ENCODE assay signal across 19 cellular contexts in genomic region chr5:6252581-6252980, GRCh38.
DNase-seq lines count a peak whose midpoint lies in the region; ATAC-seq and TF ChIP-seq lines count a peak whose summit lies in the region.
"Had no signal": no experiment of that assay in that cellular context is flagged by ENCODE, and none has a peak within 500 bp of the region (broad histone marks: within the 10 kb centered on the region; RNA-seq: fewer than 3 reads in every experiment).

No MANE protein-coding gene starts in this region.

- H3K27me3 ChIP-seq in PC-3 (ENCODE audit: low read length) (no peaks in the 10 kb centered on the region), esophagus muscularis mucosa (no peaks in the 10 kb centered on the region), neuronal stem cell (ENCODE audit: control insufficient read depth in 3 of 3, insufficient read depth in 3 of 3, low read depth in 1 of 3, low read length in 3 of 3) (no peaks in the 10 kb centered on the region), sigmoid colon (no peaks in the 10 kb centered on the region)
- H3K27me3 ChIP-seq: BE2C, BLaER1 had no signal

- no peak for TF ChIP-seq CTCF in PC-3 (conservative IDR thresholded peaks at IDR 0.05; ENCODE audit: low read depth, low read length)
- no peak for TF ChIP-seq CTCF in esophagus muscularis mucosa (IDR thresholded peaks at IDR 0.05)
- no peak for TF ChIP-seq CTCF in sigmoid colon (IDR thresholded peaks at IDR 0.05)

- TF ChIP-seq EP300 in esophagus muscularis mucosa (IDR thresholded peaks at IDR 0.05) (no peak), sigmoid colon (IDR thresholded peaks at IDR 0.05) (no peak)

- BruUV-seq in PC-3 (replicated peaks; lab: Mats Ljungman, UMichigan) = no TSS peak

- no peak overlapping the region for H3K27ac ChIP-seq in PC-3 (ENCODE audit: low read length)
- no peak overlapping the region for H3K27ac ChIP-seq in esophagus muscularis mucosa (replicated peaks in 1 of 4)
- no peak overlapping the region for H3K27ac ChIP-seq in neuronal stem cell (replicated peaks; ENCODE audit: low read length)
- no peak overlapping the region for H3K27ac ChIP-seq in sigmoid colon
- H3K27ac ChIP-seq: BLaER1 had no signal

- no peak overlapping the region for H3K4me2 ChIP-seq in PC-3 (ENCODE audit: low read length)
- no peak overlapping the region for H3K4me2 ChIP-seq in neuronal stem cell (ENCODE audit: insufficient read depth, low read length, poor library complexity, severe bottlenecking)
- H3K4me2 ChIP-seq: BLaER1 had no signal

- H3K9ac ChIP-seq in PC-3 (ENCODE audit: low read length) (no peak overlapping the region), neuronal stem cell (ENCODE audit: low read depth, low read length, poor library complexity) (no peak overlapping the region)
- H3K9ac ChIP-seq: BLaER1 had no signal

- CTCF ChIA-PET in PC-3 (lab: Charles Lee) = no interaction called here

- H2BK12ac ChIP-seq in neuronal stem cell (ENCODE audit: low read length) = no peak overlapping the region

- no peak overlapping the region for H3K4ac ChIP-seq in neuronal stem cell (ENCODE audit: low read length)

- POLR2A ChIA-PET in PC-3 (lab: Charles Lee; ENCODE audit: unreplicated experiment) = no interaction called here

- TF ChIP-seq POLR2A in esophagus muscularis mucosa (IDR thresholded peaks at IDR 0.05; ENCODE audit: low read depth) (no peak), sigmoid colon (IDR thresholded peaks at IDR 0.05) (no peak)

- no peak overlapping the region for H3K23ac ChIP-seq in neuronal stem cell (ENCODE audit: low read depth, low read length, poor library complexity)

- DNase-seq in PC-3 (no peak), esophagus muscularis mucosa (ENCODE audit: extremely low spot score) (peak; percentile 57), neuronal stem cell (ENCODE audit: low spot score) (no peak), sigmoid colon (no peak)
- no peak for DNase-seq in stimulated activated CD4-positive, alpha-beta T cell treated with anti-CD3 and anti-CD28 coated beads, Interleukin-4, amount 100 ng/mL, for 4 hours
- DNase-seq in stimulated activated CD4-positive, alpha-beta T cell treated with anti-CD3 and anti-CD28 coated beads, Interleukin-12 subunit alpha, Interleukin-12 subunit beta, amount 100 ng/mL, for 4 hours = no peak
- no peak for DNase-seq in effector CD4-positive, alpha-beta T cell
- DNase-seq: 8988T; ACHN; BE2C; C1 segment of cervical spinal cord; Calu3; CD4-positive, alpha-beta memory T cell; CD4-positive, CD25-positive, alpha-beta regulatory T cell; CD8-positive, alpha-beta memory T cell; COR-L47; DMS79 treated with DMSO at 0.1 percent for 48 hours; GF-D8 had no signal

- no peaks in the 10 kb centered on the region for H3F3A ChIP-seq in PC-3 (ENCODE audit: low read length, unreplicated experiment)

- no peak overlapping the region for H3K18ac ChIP-seq in neuronal stem cell (ENCODE audit: low read length)

- H3K4me1 ChIP-seq in PC-3 (ENCODE audit: insufficient read depth, low read length) (no peaks in the 10 kb centered on the region), esophagus muscularis mucosa (no peaks in the 10 kb centered on the region), neuronal stem cell (ENCODE audit: control insufficient read depth in 2 of 2, insufficient read depth in 1 of 2, low read depth in 1 of 2, low read length in 2 of 2) (peaks cover 7 to 11% of the 10 kb centered on the region in 2 donors), sigmoid colon (no peaks in the 10 kb centered on the region)
- H3K4me1 ChIP-seq: BE2C, BLaER1 had no signal

- intact Hi-C loops in PC-3 (cut with micrococcal nuclease) (no loop called here), esophagus muscularis mucosa (cut with DNase I) (no loop called here), sigmoid colon (cut with DNase I) (no loop called here)

- no peak for ATAC-seq in PC-3

- no peak overlapping the region for H3K4me3 ChIP-seq in PC-3 (ENCODE audit: low read length)
- no peak overlapping the region for H3K4me3 ChIP-seq in esophagus muscularis mucosa
- H3K4me3 ChIP-seq in neuronal stem cell (ENCODE audit: low read length in 2 of 2) = no peak overlapping the region
- H3K4me3 ChIP-seq in sigmoid colon = no peak overlapping the region
- H3K4me3 ChIP-seq: BLaER1 had no signal

- no peaks in the 10 kb centered on the region for H4K20me1 ChIP-seq in PC-3 (ENCODE audit: low read length)
- H4K20me1 ChIP-seq: BLaER1 had no signal

- no peaks in the 10 kb centered on the region for H3K9me2 ChIP-seq in PC-3 (replicated peaks; ENCODE audit: low read length)

- no peak overlapping the region for H2BK120ac ChIP-seq in neuronal stem cell (ENCODE audit: low read depth, low read length)

- no peaks in the 10 kb centered on the region for H3K9me3 ChIP-seq in PC-3 (ENCODE audit: low read length)
- H3K9me3 ChIP-seq in esophagus muscularis mucosa = no peaks in the 10 kb centered on the region
- H3K9me3 ChIP-seq in neuronal stem cell (replicated peaks in 1 of 2; ENCODE audit: control insufficient read depth in 2 of 2, insufficient read depth in 1 of 2, low read depth in 1 of 2, low read length in 2 of 2) = peaks cover 0 to 1% of the 10 kb centered on the region in 2 donors
- H3K9me3 ChIP-seq in sigmoid colon = no peaks in the 10 kb centered on the region
- H3K9me3 ChIP-seq: BE2C, BLaER1 had no signal

- no peaks in the 10 kb centered on the region for H3K79me1 ChIP-seq in neuronal stem cell (ENCODE audit: low read depth, low read length)

- H2BK15ac ChIP-seq in neuronal stem cell (ENCODE audit: low read length) = no peak overlapping the region

- no peak overlapping the region for H3K14ac ChIP-seq in neuronal stem cell (ENCODE audit: low read length)

- no peak overlapping the region for H2BK5ac ChIP-seq in neuronal stem cell (ENCODE audit: low read length)

- H3K36me3 ChIP-seq in PC-3 (ENCODE audit: low read depth, low read length) (no peaks in the 10 kb centered on the region), esophagus muscularis mucosa (no peaks in the 10 kb centered on the region), neuronal stem cell (replicated peaks in 1 of 2; ENCODE audit: control insufficient read depth in 2 of 2, insufficient read depth in 2 of 2, low read length in 2 of 2) (no peaks in the 10 kb centered on the region), sigmoid colon (no peaks in the 10 kb centered on the region)
- H3K36me3 ChIP-seq: BE2C, BLaER1 had no signal

- H4K91ac ChIP-seq in neuronal stem cell (ENCODE audit: low read depth, low read length, poor library complexity) = no peak overlapping the region

- H2AFZ ChIP-seq in PC-3 (ENCODE audit: low read length) = peak overlapping the region; percentile 8; the same call in 1 of the 2 replicates
- no peak overlapping the region for H2AFZ ChIP-seq in neuronal stem cell (ENCODE audit: low read length)

- H3K79me2 ChIP-seq in PC-3 (ENCODE audit: low read length) = no peaks in the 10 kb centered on the region

- WGBS in esophagus muscularis mucosa = 78% methylated on average over 6 of the region's 6 CpGs
- no CpG with 5 or more reads among the region's 6 CpGs for WGBS in neuronal stem cell (ENCODE audit: extremely low coverage in 2 of 2, insufficient read length in 2 of 2, insufficient replicate concordance in 1 of 2), 2 donors
- WGBS in sigmoid colon, 2 donors = 74 to 81% methylated on average over 6 of the region's 6 CpGs

- peak overlapping the region; percentile 44 for H2AK5ac ChIP-seq in neuronal stem cell (ENCODE audit: low read depth, low read length)

- H4K8ac ChIP-seq in neuronal stem cell (ENCODE audit: low read depth, low read length) = no peak overlapping the region
